Comparison of ENCODE assay signal across 22 cellular contexts in the genomic region with DNA sequence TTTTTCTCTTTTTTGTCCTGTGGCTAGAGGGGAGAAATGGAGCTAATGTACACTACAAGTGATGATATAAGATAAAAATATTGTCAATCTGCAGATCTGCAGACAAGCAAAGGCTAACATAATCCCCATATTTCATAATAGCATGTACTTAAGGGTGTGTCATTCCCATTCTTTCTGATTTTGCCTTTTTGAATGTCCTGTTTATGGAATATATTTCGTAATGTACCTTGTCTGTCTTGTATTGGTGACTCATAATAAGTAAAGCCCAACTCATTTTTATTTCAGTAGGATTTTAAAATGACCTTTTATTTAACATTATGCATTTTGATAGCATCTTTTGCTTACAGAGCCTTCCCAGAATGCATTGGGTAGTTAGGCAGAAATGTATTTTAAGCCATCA.
DNase-seq lines count a peak whose midpoint lies in the region; ATAC-seq and TF ChIP-seq lines count a peak whose summit lies in the region.
"Had no signal": no experiment of that assay in that cellular context is flagged by ENCODE, and none has a peak within 500 bp of the region (broad histone marks: within the 10 kb centered on the region; RNA-seq: fewer than 3 reads in every experiment).

No MANE protein-coding gene starts in this region.

- peaks cover 32% of the 10 kb centered on the region for H3K4me1 ChIP-seq in RWPE2 (ENCODE audit: insufficient read depth, poor library complexity, severe bottlenecking)
- H3K4me1 ChIP-seq in ovary (ENCODE audit: insufficient read depth): no peaks in the 10 kb centered on the region
- H3K4me1 ChIP-seq: A549, BLaER1, upper lobe of left lung had no signal

- H3K27ac ChIP-seq in RWPE2 (ENCODE audit: poor library complexity, severe bottlenecking): peak overlapping the region; percentile 91
- H3K27ac ChIP-seq in ovary: no peak overlapping the region
- H3K27ac ChIP-seq: A549, BLaER1, brain microvascular endothelial cell, upper lobe of left lung had no signal

- intact Hi-C loops in ovary (cut with DNase I): no loop called here

- no peak for TF ChIP-seq POLR2A in ovary (IDR thresholded peaks at IDR 0.05)

- no peak overlapping the region for H3K4me3 ChIP-seq in AG09309 (ENCODE audit: control insufficient read depth, low read depth, low read length)
- H3K4me3 ChIP-seq in RWPE2 (ENCODE audit: severe bottlenecking): no peak overlapping the region
- no peak overlapping the region for H3K4me3 ChIP-seq in ovary
- H3K4me3 ChIP-seq: A549, BLaER1, GM23338, upper lobe of left lung had no signal

- DNase-seq in AG09309 (ENCODE audit: low read depth): peak; percentile 46
- DNase-seq in RWPE2 (ENCODE audit: low spot score): no peak
- peak; percentile 85 for DNase-seq in iris pigment epithelial cell (ENCODE audit: low read depth)
- no peak for DNase-seq in ovary
- no peak for DNase-seq in NCI-H748 (lab: John Stamatoyannopoulos, UW; ENCODE audit: unreplicated experiment)
- DNase-seq: activated naive CD8-positive, alpha-beta T cell treated with anti-CD3 and anti-CD28 coated beads, Interleukin-2, amount 50 U/mL, for 24 hours; brain microvascular endothelial cell; cortex of kidney; left colon; mesenchymal stem cell; naive B cell; NCI-H1105; NCI-H2029; OCI-M1; SHP77 treated with DMSO at 0.1 percent for 48 hours; upper lobe of left lung had no signal

- no peak for TF ChIP-seq EP300 in ovary (IDR thresholded peaks at IDR 0.05)

- TF ChIP-seq CTCF in AG09309 (IDR thresholded peaks at IDR 0.05; ENCODE audit: control insufficient read depth, insufficient read depth, low read depth, low read length, missing control alignments): no peak
- TF ChIP-seq CTCF in RWPE2 (IDR thresholded peaks at IDR 0.05; ENCODE audit: poor library complexity, severe bottlenecking): no peak
- TF ChIP-seq CTCF in ovary (IDR thresholded peaks at IDR 0.05): no peak

- H3K9me3 ChIP-seq in RWPE2 (ENCODE audit: severe bottlenecking) (no peaks in the 10 kb centered on the region), ovary (no peaks in the 10 kb centered on the region)
- H3K9me3 ChIP-seq: A549, BLaER1, upper lobe of left lung had no signal

- H3K27me3 ChIP-seq in RWPE2 (ENCODE audit: insufficient read depth, poor library complexity, severe bottlenecking) (no peaks in the 10 kb centered on the region), ovary (no peaks in the 10 kb centered on the region)
- H3K27me3 ChIP-seq: BLaER1, brain microvascular endothelial cell, upper lobe of left lung had no signal

- no peaks in the 10 kb centered on the region for H3K36me3 ChIP-seq in RWPE2 (ENCODE audit: low read depth)
- no peaks in the 10 kb centered on the region for H3K36me3 ChIP-seq in ovary
- H3K36me3 ChIP-seq: BLaER1, brain microvascular endothelial cell, upper lobe of left lung had no signal

- ATAC-seq in RWPE2 (ENCODE audit: low read depth): peak; percentile 71
- peak; percentile 94 for ATAC-seq in esophagus mucosa
- ATAC-seq in GM18858 (IDR thresholded peaks at IDR 0.05; ENCODE audit: unreplicated experiment): no peak
- no peak for ATAC-seq in GM21447 (IDR thresholded peaks at IDR 0.05; ENCODE audit: unreplicated experiment)
- ATAC-seq: A549; activated naive CD8-positive, alpha-beta T cell treated with anti-CD3 and anti-CD28 coated beads, Interleukin-2, amount 50 U/mL, for 24 hours; GM23338; left colon had no signal

- 66 to 75% (median 73%) methylated on average over 1 of the region's 1 CpG for WGBS in ovary, 3 donors

Comparison
In these comparisons a context has a peak if more than half of its experiments do, and no peak if none do; other contexts are left out.
1. DNase-seq: peak in AG09309 (single experiment) and iris pigment epithelial cell (single experiment); none in RWPE2 (single experiment), ovary (0 of 5) and NCI-H748 (single experiment).
2. ATAC-seq: peak in RWPE2 (single experiment) and esophagus mucosa (single experiment); none in GM18858 (single experiment) and GM21447 (single experiment).